In genomic region chr9:136011703-136012496, GRCh38 we compare ENCODE assay signal across 10 cellular contexts. TPM values are rescaled to one million over a fixed set of nuclear protein-coding genes. Genes with fewer than 3 reads are reported as not detected.
DNase-seq lines count a peak whose midpoint lies in the region; ATAC-seq, FAIRE-seq and TF ChIP-seq lines count a peak whose summit lies in the region.
"Had no signal": no experiment of that assay in that cellular context is flagged by ENCODE, and none has a peak within 500 bp of the region (broad histone marks: within the 10 kb centered on the region; RNA-seq: fewer than 3 reads in every experiment).

No MANE protein-coding gene starts in this region.

- H3K27me3 ChIP-seq in gastrocnemius medialis = no peaks in the 10 kb centered on the region

- in situ Hi-C loops in gastrocnemius medialis (cut with MboI; ENCODE audit: low sequenced_read_pairs in 4 of 4) = no loop called here

- intact Hi-C loops in gastrocnemius medialis (cut with DNase I; ENCODE audit: low total_unique reads) = no loop called here

- no peak for TF ChIP-seq POLR2A in H54 (IDR thresholded peaks at IDR 0.05; ENCODE audit: low read depth, low read length)
- no peak for TF ChIP-seq POLR2A in gastrocnemius medialis (IDR thresholded peaks at IDR 0.05)

- H3K36me3 ChIP-seq in gastrocnemius medialis = peaks cover 0 to 19% of the 10 kb centered on the region in 2 donors

- no peaks in the 10 kb centered on the region for H3K9me3 ChIP-seq in gastrocnemius medialis

- peak overlapping the region; percentile 55 to 74 (median 60) for H3K27ac ChIP-seq in gastrocnemius medialis

- TF ChIP-seq CTCF in gastrocnemius medialis (IDR thresholded peaks at IDR 0.05 in 4 of 5, conservative IDR thresholded peaks at IDR 0.05 in 1 of 5) = no peak

- H3K4me1 ChIP-seq in gastrocnemius medialis = peaks cover 13 to 17% of the 10 kb centered on the region in 2 donors

- peak; percentile 37 to 52 for ATAC-seq in gastrocnemius medialis
- ATAC-seq in HG03095 (IDR thresholded peaks at IDR 0.05; ENCODE audit: unreplicated experiment) = no peak
- ATAC-seq in HG03439 (IDR thresholded peaks at IDR 0.05; ENCODE audit: unreplicated experiment) = no peak

- no peak for FAIRE-seq in H54 (lab: Jason Lieb, UNC)

- DNase-seq in H54 (ENCODE audit: insufficient read length, low spot score) = peak; percentile 58
- DNase-seq in brain pericyte (ENCODE audit: low read depth, low spot score) = peak; percentile 42
- peak; percentile 11 for DNase-seq in kidney tubule cell (ENCODE audit: low spot score)
- peak in 1 of 2 donors; percentile 54 for DNase-seq in gastrocnemius medialis
- no peak for DNase-seq in GDM1 (lab: John Stamatoyannopoulos, UW)
- no peak for DNase-seq in DMS79 (lab: John Stamatoyannopoulos, UW)
- DNase-seq: amniotic stem cell, DMS53 had no signal

- H3K4me3 ChIP-seq in gastrocnemius medialis = peak overlapping the region in 1 of 4 donors; percentile 2

RNA-seq across cellular contexts. Expression of gene UBAC1, which starts 50.7 kb away (rescaled TPM):
- 100 to 1,000 TPM; 218 to 263 (median 248) TPM for total RNA-seq in gastrocnemius medialis

Comparison
In these comparisons a context has a peak if more than half of its experiments do, and no peak if none do; other contexts are left out.
1. DNase-seq: peak in H54 (single experiment), brain pericyte (single experiment) and kidney tubule cell (single experiment); none in GDM1 (single experiment) and DMS79 (single experiment).
2. ATAC-seq: peak in gastrocnemius medialis (2 of 2); none in HG03095 (single experiment) and HG03439 (single experiment).